10 cellular contexts compared by ENCODE assay signal in genomic region chr12:2183556-2184541, GRCh38.
DNase-seq lines count a peak whose midpoint lies in the region; ATAC-seq and TF ChIP-seq lines count a peak whose summit lies in the region.
"Had no signal": no experiment of that assay in that cellular context is flagged by ENCODE, and none has a peak within 500 bp of the region (broad histone marks: within the 10 kb centered on the region; RNA-seq: fewer than 3 reads in every experiment).

No MANE protein-coding gene starts in this region.

- no peaks in the 10 kb centered on the region for H3K9me3 Mint-ChIP-seq in activated T-cell treated with anti-CD3 and anti-CD28 coated beads, Interleukin-2, amount 50 U/mL, for 4 hours
- H3K9me3 Mint-ChIP-seq: natural killer cell treated with Interleukin-12 subunit alpha and Interleukin-12 subunit beta and Interleukin-15 and Interleukin-18, amount 100 ng/mL, for 72 hours had no signal

- H3K4me3 ChIP-seq in Peyer's patch: no peak overlapping the region
- no peak overlapping the region for H3K4me3 ChIP-seq in fibroblast of pulmonary artery (replicated peaks; ENCODE audit: low read depth, low read length)

- H3K27me3 ChIP-seq in Peyer's patch: no peaks in the 10 kb centered on the region

- H3K36me3 ChIP-seq in Peyer's patch: no peaks in the 10 kb centered on the region

- no peak for ATAC-seq in activated T-cell treated with anti-CD3 and anti-CD28 coated beads, Interleukin-2, amount 50 U/mL, for 4 hours
- no peak for ATAC-seq in GM21526 (IDR thresholded peaks at IDR 0.05; ENCODE audit: low FRiP score, unreplicated experiment)

- peak overlapping the region in 3 of 4 donors; percentile 7 to 63 (median 10) for H3K27ac ChIP-seq in Peyer's patch

- TF ChIP-seq POLR2A in Peyer's patch (IDR thresholded peaks at IDR 0.05): no peak

- peaks cover 28% of the 10 kb centered on the region for H3K27me3 Mint-ChIP-seq in activated T-cell treated with anti-CD3 and anti-CD28 coated beads, Interleukin-2, amount 50 U/mL, for 4 hours (ENCODE audit: low read depth)

- H3K4me3 Mint-ChIP-seq in activated T-cell treated with anti-CD3 and anti-CD28 coated beads, Interleukin-2, amount 50 U/mL, for 4 hours: no peak overlapping the region
- H3K4me3 Mint-ChIP-seq: natural killer cell treated with Interleukin-12 subunit alpha and Interleukin-12 subunit beta and Interleukin-15 and Interleukin-18, amount 100 ng/mL, for 72 hours had no signal

- H3K36me3 Mint-ChIP-seq in activated T-cell treated with anti-CD3 and anti-CD28 coated beads, Interleukin-2, amount 50 U/mL, for 4 hours (ENCODE audit: insufficient read depth): no peaks in the 10 kb centered on the region
- H3K36me3 Mint-ChIP-seq: natural killer cell treated with Interleukin-12 subunit alpha and Interleukin-12 subunit beta and Interleukin-15 and Interleukin-18, amount 100 ng/mL, for 72 hours had no signal

- no peaks in the 10 kb centered on the region for H3K9me3 ChIP-seq in Peyer's patch

- TF ChIP-seq CTCF in Peyer's patch (IDR thresholded peaks at IDR 0.05): peak in 3 of 6 experiments; percentile 24 to 33 (median 24)
- peak; percentile 36 for TF ChIP-seq CTCF in fibroblast of pulmonary artery (IDR thresholded peaks at IDR 0.05; ENCODE audit: low read length, missing control alignments)

- H3K4me1 ChIP-seq in Peyer's patch: peaks cover 0 to 20% (median 0%) of the 10 kb centered on the region in 4 donors

- H3K4me1 Mint-ChIP-seq in activated T-cell treated with anti-CD3 and anti-CD28 coated beads, Interleukin-2, amount 50 U/mL, for 4 hours (ENCODE audit: low read depth): peaks cover 4% of the 10 kb centered on the region

- DNase-seq in DMS79 (lab: John Stamatoyannopoulos, UW): peak; percentile 50
- DNase-seq in Peyer's patch: no peak
- DNase-seq in fibroblast of pulmonary artery (ENCODE audit: low read depth): peak; percentile 40
- peak; percentile 8 for DNase-seq in pons (ENCODE audit: low spot score)
- no peak for DNase-seq in activated T-cell treated with anti-CD3 and anti-CD28 coated beads, Interleukin-2, amount 50 U/mL, for 1 hour
- no peak for DNase-seq in activated effector memory CD4-positive, alpha-beta T cell treated with anti-CD3 and anti-CD28 coated beads, Interleukin-2, amount 50 U/mL, for 16 hours
- DNase-seq in activated T-cell treated with anti-CD3 and anti-CD28 coated beads, Interleukin-2, amount 50 U/mL, for 4 hours: no peak
- DNase-seq: stimulated activated naive CD4-positive, alpha-beta T cell treated with Interleukin-2 at 50 U/mL for 16 hours had no signal

Comparison
In these comparisons a context has a peak if more than half of its experiments do, and no peak if none do; other contexts are left out.
1. DNase-seq: peak in DMS79 (single experiment), fibroblast of pulmonary artery (single experiment) and pons (single experiment); none in Peyer's patch (0 of 3), activated T-cell treated with anti-CD3 and anti-CD28 coated beads, Interleukin-2, amount 50 U/mL, for 1 hour (single experiment), activated effector memory CD4-positive, alpha-beta T cell treated with anti-CD3 and anti-CD28 coated beads, Interleukin-2, amount 50 U/mL, for 16 hours (single experiment) and activated T-cell treated with anti-CD3 and anti-CD28 coated beads, Interleukin-2, amount 50 U/mL, for 4 hours (single experiment).